Comparison of ENCODE assay signal across 15 cellular contexts in genomic region chrX:54481751-54482150, GRCh38. TPM values are rescaled to one million over a fixed set of nuclear protein-coding genes. Genes with fewer than 3 reads are reported as not detected.
A peak's percentile ranks its signal among the peaks of the same experiment; 100 is the strongest.
DNase-seq lines count a peak whose midpoint lies in the region; ATAC-seq, FAIRE-seq and TF ChIP-seq lines count a peak whose summit lies in the region.
"Had no signal": no experiment of that assay in that cellular context is flagged by ENCODE, and none has a peak within 500 bp of the region (broad histone marks: within the 10 kb centered on the region; RNA-seq: fewer than 3 reads in every experiment).

No MANE protein-coding gene starts in this region.

- no peak for FAIRE-seq in D721Med (lab: Jason Lieb, UNC)

- TF ChIP-seq EP300 in tibial nerve (IDR thresholded peaks at IDR 0.05) = no peak

- no peaks in the 10 kb centered on the region for H3K36me3 Mint-ChIP-seq in brain

- H3K4me3 ChIP-seq in tibial artery (no peak overlapping the region), tibial nerve (no peak overlapping the region)
- H3K4me3 ChIP-seq: HAP-1, stomach had no signal

- H3K9me3 Mint-ChIP-seq in brain = peaks cover 0 to 4% (median 0%) of the 10 kb centered on the region in 5 experiments
- H3K9me3 Mint-ChIP-seq: activated CD4-positive, alpha-beta memory T cell treated with anti-CD3 and anti-CD28 coated beads, Interleukin-2, amount 10 ng/mL, durations not matched to agents 7 days and 5 days; activated T-helper 2 cell treated with anti-CD3 and anti-CD28 coated beads, Interferon-gamma antibody, Interleukin-2, Interleukin-4, amounts not matched to agents 10 μg/mL and 5 μg/mL and 100 μg/mL, durations not matched to agents 14 hours and 24 hours and 36 hours had no signal

- peaks cover 0 to 45% (median 15%) of the 10 kb centered on the region in 4 donors for H3K4me1 ChIP-seq in tibial artery
- H3K4me1 ChIP-seq in tibial nerve = peaks cover 0 to 42% (median 10%) of the 10 kb centered on the region in 4 donors

- intact Hi-C loops in tibial artery (cut with DNase I; ENCODE audit: low total_unique reads) = no loop called here

- TF ChIP-seq CTCF in brain (conservative IDR thresholded peaks at IDR 0.05) = peak in 1 of 2 experiments; percentile 12
- no peak for TF ChIP-seq CTCF in tibial artery (IDR thresholded peaks at IDR 0.05)
- TF ChIP-seq CTCF in D721Med (IDR thresholded peaks at IDR 0.05; ENCODE audit: insufficient read depth, missing control alignments) = no peak
- TF ChIP-seq CTCF in tibial nerve (IDR thresholded peaks at IDR 0.05) = no peak

- peak; percentile 12 to 28 for DNase-seq in NCI-H526 (lab: John Stamatoyannopoulos, UW)
- no peak for DNase-seq in NCI-H526 treated with DMSO at 0.1 percent for 48 hours (lab: John Stamatoyannopoulos, UW)
- peak; percentile 72 for DNase-seq in islet precursor cell
- no peak for DNase-seq in tibial artery
- no peak for DNase-seq in D721Med (ENCODE audit: insufficient read length, low spot score)
- no peak for DNase-seq in tibial nerve (ENCODE audit: low spot score in 2 of 2)
- DNase-seq: activated CD4-positive, alpha-beta memory T cell treated with anti-CD3 and anti-CD28 coated beads, Interleukin-2, amount 10 ng/mL, durations not matched to agents 7 days and 5 days; effector memory CD4-positive, alpha-beta T cell; NCI-H2081; SIG-M5; stomach had no signal

- H3K27me3 ChIP-seq in tibial artery = no peaks in the 10 kb centered on the region
- H3K27me3 ChIP-seq in tibial nerve = no peaks in the 10 kb centered on the region
- H3K27me3 ChIP-seq: stomach had no signal

- H3K27ac ChIP-seq in tibial artery (peak overlapping the region; percentile 74 to 79), tibial nerve (peak overlapping the region in 2 of 4 donors; percentile 70 to 77)

- peak overlapping the region; percentile 80 to 95 (median 86) for H3K27ac Mint-ChIP-seq in brain
- H3K27ac Mint-ChIP-seq: activated CD4-positive, alpha-beta memory T cell treated with anti-CD3 and anti-CD28 coated beads, Interleukin-2, amount 10 ng/mL, durations not matched to agents 7 days and 5 days; activated T-helper 2 cell treated with anti-CD3 and anti-CD28 coated beads, Interferon-gamma antibody, Interleukin-2, Interleukin-4, amounts not matched to agents 10 μg/mL and 5 μg/mL and 100 μg/mL, durations not matched to agents 14 hours and 24 hours and 36 hours had no signal

- ATAC-seq in GM21529 (IDR thresholded peaks at IDR 0.05; ENCODE audit: unreplicated experiment) = no peak

- H3K9me3 ChIP-seq in tibial artery (no peaks in the 10 kb centered on the region), tibial nerve (no peaks in the 10 kb centered on the region)
- H3K9me3 ChIP-seq: HAP-1, stomach had no signal

- 67 to 78% methylated on average over 3 to 5 of the region's 5 CpGs for WGBS in tibial nerve, 2 donors

- no peaks in the 10 kb centered on the region for H3K27me3 Mint-ChIP-seq in brain
- H3K27me3 Mint-ChIP-seq: activated CD4-positive, alpha-beta memory T cell treated with anti-CD3 and anti-CD28 coated beads, Interleukin-2, amount 10 ng/mL, durations not matched to agents 7 days and 5 days had no signal

- no peak for TF ChIP-seq POLR2A in tibial nerve (IDR thresholded peaks at IDR 0.05)

- peak overlapping the region; percentile 18 to 65 (median 52) for H3K4me3 Mint-ChIP-seq in brain
- H3K4me3 Mint-ChIP-seq: activated CD4-positive, alpha-beta memory T cell treated with anti-CD3 and anti-CD28 coated beads, Interleukin-2, amount 10 ng/mL, durations not matched to agents 7 days and 5 days had no signal

- peaks cover 68% of the 10 kb centered on the region for H3K4me1 Mint-ChIP-seq in brain
- H3K4me1 Mint-ChIP-seq: activated CD4-positive, alpha-beta memory T cell treated with anti-CD3 and anti-CD28 coated beads, Interleukin-2, amount 10 ng/mL, durations not matched to agents 7 days and 5 days had no signal

- H3K36me3 ChIP-seq in tibial artery (no peaks in the 10 kb centered on the region), tibial nerve (no peaks in the 10 kb centered on the region)
- H3K36me3 ChIP-seq: stomach had no signal

RNA-seq across cellular contexts. Expression of gene FGD1, which starts 14.3 kb away (rescaled TPM):
- 17.4 TPM for polyA plus RNA-seq in brain (ENCODE audit: insufficient read depth, low read depth, low replicate concordance)
- 1 to 10 TPM; 4.2 to 9.3 (median 5.4) TPM for total RNA-seq in tibial nerve

RNA-seq across cellular contexts. Expression of gene TSR2, which starts 41.5 kb away (rescaled TPM):
- 98.8 TPM for polyA plus RNA-seq in brain (ENCODE audit: insufficient read depth, low read depth, low replicate concordance)
- 10 to 100 TPM; 24.0 to 40.8 (median 27.2) TPM for total RNA-seq in tibial nerve

RNA-seq across cellular contexts. Expression of gene GNL3L, which starts 48.3 kb away (rescaled TPM):
- polyA plus RNA-seq in brain (ENCODE audit: insufficient read depth, low read depth, low replicate concordance) = 10.2 TPM
- total RNA-seq in tibial nerve = 10 to 100 TPM; 23.2 to 45.9 (median 27.1) TPM

Comparison
In these comparisons a context has a peak if more than half of its experiments do, and no peak if none do; other contexts are left out.
1. DNase-seq: peak in NCI-H526 (2 of 2) and islet precursor cell (single experiment); none in NCI-H526 treated with DMSO at 0.1 percent for 48 hours (single experiment), tibial artery (0 of 2), D721Med (single experiment) and tibial nerve (0 of 2).